In the genomic region with DNA sequence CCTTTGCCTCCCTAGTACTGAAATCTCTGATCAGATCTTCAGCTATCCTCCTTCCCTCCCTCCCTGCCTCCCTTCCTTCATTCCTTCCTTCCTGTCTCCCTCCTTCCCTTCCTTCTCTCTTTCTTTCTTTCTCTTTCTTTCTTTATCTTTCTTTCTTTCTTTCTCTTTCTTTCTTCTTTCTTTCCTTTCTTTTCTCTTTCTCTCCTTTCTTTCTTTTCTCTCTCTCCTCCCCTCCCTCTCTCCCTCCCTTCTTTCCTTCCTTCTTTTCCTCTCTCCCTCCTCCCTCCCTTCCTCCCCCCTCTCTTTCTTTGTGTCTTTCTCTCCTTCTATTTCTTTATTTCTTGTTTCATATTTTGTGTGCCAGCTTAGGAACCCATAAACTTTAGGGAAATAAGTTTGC, we compare ENCODE assay signal across 28 cellular contexts. TPM values are rescaled to one million over a fixed set of nuclear protein-coding genes. Genes with fewer than 3 reads are reported as not detected.
"Had no signal": no experiment of that assay in that cellular context is flagged by ENCODE, and none has a peak within 500 bp of the region (broad histone marks: within the 10 kb centered on the region; RNA-seq: fewer than 3 reads in every experiment).

No MANE protein-coding gene starts in this region.

- ATAC-seq: activated CD8-positive, alpha-beta T cell treated with anti-CD3 and anti-CD28 coated beads, Interleukin-2, amount 10 ng/mL, durations not matched to agents 7 days and 5 days; Panc1 had no signal

- H3K27ac ChIP-seq: brain microvascular endothelial cell, SJCRH30 had no signal

- H3K4me2 ChIP-seq: SK-N-SH had no signal

- H3K27me3 ChIP-seq: brain microvascular endothelial cell, MG63, SJCRH30 had no signal

- DNase-seq: activated CD4-positive, alpha-beta T cell treated with anti-CD3 and anti-CD28 coated beads, Interleukin-2, amount 10 ng/mL, durations not matched to agents 7 days and 5 days; activated CD4-positive, alpha-beta T cell treated with anti-CD3 and anti-CD28 coated beads, Interleukin-2, amount 50 U/mL, for 48 hours; activated CD8-positive, alpha-beta T cell treated with anti-CD3 and anti-CD28 coated beads, Interleukin-2, amount 10 ng/mL, durations not matched to agents 7 days and 5 days; activated gamma-delta T cell treated with Interleukin-2 at 50 U/mL for 16 hours; activated naive CD4-positive, alpha-beta T cell treated with anti-CD3 and anti-CD28 coated beads for 36 hours; activated naive CD8-positive, alpha-beta T cell treated with anti-CD3 and anti-CD28 coated beads for 36 hours; activated T-cell treated with anti-CD3 and anti-CD28 coated beads, Interleukin-2, amount 50 U/mL, for 24 hours; amniotic stem cell; aorta; brain microvascular endothelial cell; central memory CD4-positive, alpha-beta T cell; Kasumi-1; MG63; NCI-H1048; NCI-H1105 treated with DMSO at 0.1 percent for 48 hours; NCI-H1436; NCI-H1694; NCI-H1930; NCI-H2081 treated with DMSO at 0.1 percent for 48 hours; NCI-H226; NCI-H446 treated with DMSO at 0.1 percent for 48 hours; SHP77; SJCRH30; SK-N-SH had no signal

- H3K36me3 ChIP-seq: brain microvascular endothelial cell, MG63, SJCRH30 had no signal

- H3K4me1 Mint-ChIP-seq: activated CD4-positive, alpha-beta T cell treated with anti-CD3 and anti-CD28 coated beads, Interleukin-2, amount 10 ng/mL, durations not matched to agents 7 days and 5 days; activated naive CD8-positive, alpha-beta T cell treated with anti-CD3 and anti-CD28 coated beads for 36 hours had no signal

- H3K9me3 Mint-ChIP-seq: activated CD4-positive, alpha-beta T cell treated with anti-CD3 and anti-CD28 coated beads, Interleukin-2, amount 10 ng/mL, durations not matched to agents 7 days and 5 days; activated naive CD4-positive, alpha-beta T cell treated with anti-CD3 and anti-CD28 coated beads for 36 hours; activated naive CD8-positive, alpha-beta T cell treated with anti-CD3 and anti-CD28 coated beads for 36 hours; activated T-cell treated with anti-CD3 and anti-CD28 coated beads, Interleukin-2, amount 50 U/mL, for 24 hours; activated T-helper 1 cell treated with anti-CD3 and anti-CD28 coated beads, Interleukin-12 subunit alpha, Interleukin-12 subunit beta, Interleukin-2, Interleukin-4 antibody, amounts not matched to agents 30 ng/mL and 10 ng/mL and 1 ng/mL, durations not matched to agents 14 hours and 24 hours and 36 hours; T-helper 1 cell treated with Interleukin-12 subunit alpha and Interleukin-12 subunit beta and Interleukin-4 antibody, amounts not matched to agents 30 μg/mL and 1 μg/mL, for 36 hours; T-helper 2 cell treated with Interferon-gamma antibody and Interleukin-4, amounts not matched to agents 5 μg/mL and 100 μg/mL, for 36 hours had no signal

- H3K4me1 ChIP-seq: SJCRH30 had no signal

- H3K9me3 ChIP-seq: MG63, SJCRH30, SK-N-SH had no signal

- H3K4me3 Mint-ChIP-seq: activated CD4-positive, alpha-beta T cell treated with anti-CD3 and anti-CD28 coated beads, Interleukin-2, amount 10 ng/mL, durations not matched to agents 7 days and 5 days; activated CD8-positive, alpha-beta T cell treated with anti-CD3 and anti-CD28 coated beads, Interleukin-2, amount 10 ng/mL, durations not matched to agents 7 days and 5 days; activated naive CD4-positive, alpha-beta T cell treated with anti-CD3 and anti-CD28 coated beads for 36 hours; activated naive CD8-positive, alpha-beta T cell treated with anti-CD3 and anti-CD28 coated beads for 36 hours; activated T-cell treated with anti-CD3 and anti-CD28 coated beads, Interleukin-2, amount 50 U/mL, for 24 hours; activated T-helper 1 cell treated with anti-CD3 and anti-CD28 coated beads, Interleukin-12 subunit alpha, Interleukin-12 subunit beta, Interleukin-2, Interleukin-4 antibody, amounts not matched to agents 30 ng/mL and 10 ng/mL and 1 ng/mL, durations not matched to agents 14 hours and 24 hours and 36 hours; T-helper 1 cell treated with Interleukin-12 subunit alpha and Interleukin-12 subunit beta and Interleukin-4 antibody, amounts not matched to agents 30 μg/mL and 1 μg/mL, for 36 hours; T-helper 2 cell treated with Interferon-gamma antibody and Interleukin-4, amounts not matched to agents 5 μg/mL and 100 μg/mL, for 36 hours had no signal

- H3K9ac ChIP-seq: SK-N-SH had no signal

- H3K4me3 ChIP-seq: MG63, SJCRH30 had no signal

- H3K27ac Mint-ChIP-seq: activated CD4-positive, alpha-beta T cell treated with anti-CD3 and anti-CD28 coated beads, Interleukin-2, amount 10 ng/mL, durations not matched to agents 7 days and 5 days; activated CD8-positive, alpha-beta T cell treated with anti-CD3 and anti-CD28 coated beads, Interleukin-2, amount 10 ng/mL, durations not matched to agents 7 days and 5 days; activated naive CD4-positive, alpha-beta T cell treated with anti-CD3 and anti-CD28 coated beads for 36 hours; activated naive CD8-positive, alpha-beta T cell treated with anti-CD3 and anti-CD28 coated beads for 36 hours; activated T-cell treated with anti-CD3 and anti-CD28 coated beads, Interleukin-2, amount 50 U/mL, for 24 hours; activated T-helper 1 cell treated with anti-CD3 and anti-CD28 coated beads, Interleukin-12 subunit alpha, Interleukin-12 subunit beta, Interleukin-2, Interleukin-4 antibody, amounts not matched to agents 30 ng/mL and 10 ng/mL and 1 ng/mL, durations not matched to agents 14 hours and 24 hours and 36 hours; T-helper 1 cell treated with Interleukin-12 subunit alpha and Interleukin-12 subunit beta and Interleukin-4 antibody, amounts not matched to agents 30 μg/mL and 1 μg/mL, for 36 hours; T-helper 2 cell treated with Interferon-gamma antibody and Interleukin-4, amounts not matched to agents 5 μg/mL and 100 μg/mL, for 36 hours had no signal

- H3K27me3 Mint-ChIP-seq: activated naive CD8-positive, alpha-beta T cell treated with anti-CD3 and anti-CD28 coated beads for 36 hours had no signal

RNA-seq across cellular contexts. Expression of gene ANKRD55, which starts 23.9 kb away (rescaled TPM):
- total RNA-seq: SJCRH30 had no signal
- polyA plus RNA-seq: aorta, SK-N-SH had no signal
